In the genomic region with DNA sequence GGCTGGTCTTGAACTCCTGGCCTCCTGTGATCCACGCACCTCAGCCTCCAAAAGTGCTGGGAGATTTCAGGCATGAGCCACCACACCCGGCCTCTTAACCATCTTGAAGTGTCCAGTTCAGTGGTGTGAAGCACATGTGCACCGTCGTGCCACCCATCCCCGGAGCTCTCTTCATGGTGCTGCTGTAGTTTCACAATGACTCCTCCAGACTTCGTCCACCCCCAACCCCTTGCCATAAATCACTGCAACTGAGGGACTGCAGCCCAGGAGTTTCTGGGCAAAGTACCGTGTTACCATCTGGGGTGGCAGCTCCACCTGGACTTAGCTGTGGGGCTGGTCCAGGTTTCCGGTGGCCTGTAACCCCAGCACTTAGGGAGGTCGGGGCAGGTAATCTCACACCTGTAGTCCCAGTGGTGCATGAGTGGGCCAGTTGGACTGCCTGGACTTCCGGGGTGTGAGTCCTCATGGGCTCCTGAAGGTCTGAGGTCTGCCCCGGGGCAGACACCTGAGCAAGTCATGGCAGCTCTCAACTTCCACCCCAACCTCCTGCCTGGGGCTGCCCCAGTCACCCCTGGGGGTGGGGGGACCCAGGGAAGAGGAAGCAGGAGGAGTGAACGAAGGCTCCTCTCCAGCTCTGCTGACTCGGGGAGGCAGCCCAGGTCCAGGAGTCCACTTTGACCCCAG, we compare ENCODE assay signal across 25 cellular contexts. TPM values are rescaled to one million over a fixed set of nuclear protein-coding genes. Genes with fewer than 3 reads are reported as not detected.
DNase-seq lines count a peak whose midpoint lies in the region; ATAC-seq and TF ChIP-seq lines count a peak whose summit lies in the region.
"Had no signal": no experiment of that assay in that cellular context is flagged by ENCODE, and none has a peak within 500 bp of the region (broad histone marks: within the 10 kb centered on the region; RNA-seq: fewer than 3 reads in every experiment).

No MANE protein-coding gene starts in this region.

- DNase-seq in breast epithelium (ENCODE audit: low spot score in 2 of 2) (no peak), posterior cingulate gyrus (no peak), NCI-H510A treated with DMSO at 0.1 percent for 48 hours (lab: John Stamatoyannopoulos, UW) (no peak)
- DNase-seq in stimulated activated effector memory CD8-positive, alpha-beta T cell treated with anti-CD3 and anti-CD28 coated beads, Interleukin-12 subunit alpha, Interleukin-12 subunit beta, amount 100 ng/mL, for 72 hours (ENCODE audit: low spot score in 2 of 2), result no peak
- no peak for DNase-seq in activated CD4-positive, alpha-beta T cell treated with anti-CD3 and anti-CD28 coated beads for 48 hours
- DNase-seq: activated CD4-positive, alpha-beta T cell treated with anti-CD3 and anti-CD28 coated beads, Interleukin-2, amount 50 U/mL, for 4 hours; activated gamma-delta T cell treated with Interleukin-2 at 50 U/mL for 16 hours; AML-193; amniotic stem cell; COR-L47; dorsolateral prefrontal cortex; KBM-7; MV-4-11; NCI-H187 treated with DMSO at 0.1 percent for 48 hours; NCI-H510A; Right ventricle myocardium superior; stimulated activated CD4-positive, alpha-beta T cell treated with anti-CD3 and anti-CD28 coated beads, Interleukin-4, amount 100 ng/mL, for 4 hours; T-cell had no signal

- peak overlapping the region; percentile 68 to 78 for H3K27ac ChIP-seq in breast epithelium
- H3K27ac ChIP-seq: dorsolateral prefrontal cortex, esophagus muscularis mucosa, VCaP had no signal

- intact Hi-C loops in breast epithelium (cut with DNase I; ENCODE audit: low total_unique reads) (no loop called here), posterior cingulate gyrus (cut with DNase I) (no loop called here)

- no peaks in the 10 kb centered on the region for H3K9me3 Mint-ChIP-seq in stimulated activated effector memory CD8-positive, alpha-beta T cell treated with anti-CD3 and anti-CD28 coated beads, Interleukin-12 subunit alpha, Interleukin-12 subunit beta, amount 100 ng/mL, for 72 hours
- H3K9me3 Mint-ChIP-seq: T-cell had no signal

- H3K4me1 ChIP-seq in breast epithelium, result peaks cover 0 to 27% of the 10 kb centered on the region in 2 donors

- H3K4me3 ChIP-seq in breast epithelium, result no peak overlapping the region
- H3K4me3 ChIP-seq: dorsolateral prefrontal cortex, esophagus muscularis mucosa, smooth muscle cell had no signal

- no peak for TF ChIP-seq POLR2A in breast epithelium (IDR thresholded peaks at IDR 0.05)

- H3K9me3 ChIP-seq in breast epithelium, result no peaks in the 10 kb centered on the region
- H3K9me3 ChIP-seq: esophagus muscularis mucosa had no signal

- peaks cover 8% of the 10 kb centered on the region for H3K4me1 Mint-ChIP-seq in stimulated activated effector memory CD8-positive, alpha-beta T cell treated with anti-CD3 and anti-CD28 coated beads, Interleukin-12 subunit alpha, Interleukin-12 subunit beta, amount 100 ng/mL, for 72 hours

- H3K36me3 Mint-ChIP-seq in stimulated activated effector memory CD8-positive, alpha-beta T cell treated with anti-CD3 and anti-CD28 coated beads, Interleukin-12 subunit alpha, Interleukin-12 subunit beta, amount 100 ng/mL, for 72 hours, result no peaks in the 10 kb centered on the region
- H3K36me3 Mint-ChIP-seq: T-cell had no signal

- no peak overlapping the region for H3K4me3 Mint-ChIP-seq in stimulated activated effector memory CD8-positive, alpha-beta T cell treated with anti-CD3 and anti-CD28 coated beads, Interleukin-12 subunit alpha, Interleukin-12 subunit beta, amount 100 ng/mL, for 72 hours
- H3K4me3 Mint-ChIP-seq: T-cell had no signal

- TF ChIP-seq CTCF in breast epithelium (IDR thresholded peaks at IDR 0.05), result no peak

- H3K27me3 ChIP-seq in breast epithelium, result no peaks in the 10 kb centered on the region

- peak; percentile 76 for ATAC-seq in GM18868 (IDR thresholded peaks at IDR 0.05; ENCODE audit: unreplicated experiment)
- peak; percentile 43 for ATAC-seq in HG03108 (IDR thresholded peaks at IDR 0.05; ENCODE audit: unreplicated experiment)
- peak; percentile 33 for ATAC-seq in stimulated activated effector memory CD8-positive, alpha-beta T cell treated with anti-CD3 and anti-CD28 coated beads, Interleukin-12 subunit alpha, Interleukin-12 subunit beta, amount 100 ng/mL, for 72 hours
- ATAC-seq in HG03342 (IDR thresholded peaks at IDR 0.05; ENCODE audit: unreplicated experiment), result no peak
- ATAC-seq: left lobe of liver, T-cell had no signal

- H3K27ac Mint-ChIP-seq in stimulated activated effector memory CD8-positive, alpha-beta T cell treated with anti-CD3 and anti-CD28 coated beads, Interleukin-12 subunit alpha, Interleukin-12 subunit beta, amount 100 ng/mL, for 72 hours, result no peak overlapping the region
- H3K27ac Mint-ChIP-seq: T-cell had no signal

- H3K36me3 ChIP-seq in breast epithelium, result no peaks in the 10 kb centered on the region
- H3K36me3 ChIP-seq: esophagus muscularis mucosa had no signal

RNA-seq across cellular contexts. Expression of a gene that starts 6.6 kb away (rescaled TPM):
- 1 to 10 TPM in 2 of 3 donors, under 1 TPM in 1; 0.32 to 9.8 (median 4.9) TPM for total RNA-seq in breast epithelium

RNA-seq across cellular contexts. Expression of a gene that starts 24.1 kb away (rescaled TPM):
- 10 to 100 TPM; 34.4 to 40.4 (median 36.3) TPM for total RNA-seq in breast epithelium

RNA-seq across cellular contexts. Expression of a gene that starts 47.0 kb away (rescaled TPM):
- total RNA-seq in breast epithelium, result 100 to 1,000 TPM; 148 to 256 (median 220) TPM
